8 cellular contexts compared by ENCODE assay signal in the genomic region with DNA sequence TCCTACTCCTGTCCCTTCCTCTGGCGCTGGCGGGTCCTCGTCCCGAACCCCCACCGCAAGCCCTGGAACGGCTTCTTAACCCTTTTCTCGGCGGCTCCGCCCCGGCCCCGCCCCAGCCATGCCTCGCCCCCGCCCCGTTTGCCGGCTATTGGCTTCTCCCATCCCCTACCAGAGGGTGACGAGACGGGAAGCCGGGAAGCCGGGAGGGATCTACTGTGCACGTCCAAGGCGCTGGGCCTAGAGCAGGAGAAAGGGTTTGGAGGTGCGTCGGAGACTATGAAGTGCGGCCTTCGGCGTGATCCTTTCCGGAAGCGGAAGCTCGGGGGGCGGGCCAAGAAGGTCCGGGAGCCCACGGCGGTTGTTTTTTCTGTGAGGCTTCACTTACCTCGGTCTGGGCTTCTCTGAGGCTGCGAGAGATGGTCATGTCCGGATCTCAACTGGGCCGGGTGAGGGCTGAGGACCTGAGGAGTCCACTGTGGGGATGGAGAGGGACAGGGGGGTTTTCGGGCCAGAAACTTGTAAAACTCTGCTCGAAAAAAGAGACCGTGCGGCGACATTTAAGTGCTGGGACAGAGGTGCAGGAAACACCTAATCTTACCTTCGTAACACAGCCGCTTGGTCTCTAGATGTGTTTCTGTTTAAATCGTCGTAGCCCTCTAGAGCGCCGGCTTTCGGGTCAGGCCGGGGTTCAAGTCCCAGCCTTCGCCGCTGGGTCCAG.
A peak's percentile ranks its signal among the peaks of the same experiment; 100 is the strongest.
DNase-seq lines count a peak whose midpoint lies in the region; TF ChIP-seq lines count a peak whose summit lies in the region.

No MANE protein-coding gene starts in this region.

- TF ChIP-seq CTCF in WERI-Rb-1 (IDR thresholded peaks at IDR 0.05; ENCODE audit: low read depth, low read length): no peak
- TF ChIP-seq CTCF in cardiac fibroblast (IDR thresholded peaks at IDR 0.05; ENCODE audit: low read depth, low read length): no peak

- H3K36me3 ChIP-seq in WERI-Rb-1: no peaks in the 10 kb centered on the region

- no peaks in the 10 kb centered on the region for H3K9me3 ChIP-seq in WERI-Rb-1 (ENCODE audit: severe bottlenecking)

- CTCF ChIA-PET in HEK293T (lab: Yijun Ruan, JAX): interaction anchor here (0.6 kb wide), 1 partner anchor 144 kb away, joined by 3 read pairs; no protein-coding TSS in a partner anchor

- H3K27me3 ChIP-seq in WERI-Rb-1 (ENCODE audit: insufficient read depth, low read depth, severe bottlenecking): no peaks in the 10 kb centered on the region

- DNase-seq in DMS79 treated with DMSO at 0.1 percent for 48 hours (lab: John Stamatoyannopoulos, UW): peak; percentile 88
- peak; percentile 85 for DNase-seq in HEK293T (ENCODE audit: extremely low spot score)
- DNase-seq in NCI-H2029 treated with DMSO at 0.1 percent for 48 hours (lab: John Stamatoyannopoulos, UW): peak; percentile 6
- DNase-seq in WERI-Rb-1: peak; percentile 88
- DNase-seq in cardiac fibroblast (ENCODE audit: low read depth in 2 of 2): peak; percentile 81 to 82
- DNase-seq in inferior parietal cortex (ENCODE audit: extremely low spot score): peak; percentile 79
- peak; percentile 74 for DNase-seq in stimulated activated CD4-positive, alpha-beta T cell treated with anti-CD3 and anti-CD28 coated beads, Interleukin-12 subunit alpha, Interleukin-12 subunit beta, amount 100 ng/mL, for 4 hours
- no peak for DNase-seq in NCI-H1105 treated with DMSO at 0.1 percent for 48 hours (lab: John Stamatoyannopoulos, UW)

- POLR2A ChIA-PET in HEK293T (lab: Yijun Ruan, JAX): interaction anchor here (1.0 to 1.1 kb wide), 2 partner anchors 43 to 88 kb away, joined by 3 read pairs; no protein-coding TSS in a partner anchor

- peak overlapping the region; percentile 84 for H3K4me3 ChIP-seq in WERI-Rb-1 (ENCODE audit: low read depth, low read length)
- H3K4me3 ChIP-seq in cardiac fibroblast (replicated peaks in 1 of 2; ENCODE audit: low read depth in 2 of 2, low read length in 2 of 2): peak overlapping the region; percentile 52 to 59

- peak overlapping the region; percentile 44; the same call in 1 of the 2 replicates for H3K27ac ChIP-seq in WERI-Rb-1

TF ChIP-seq in HEK293T, 16 proteins besides CTCF, POLR2A, EP300 and RAD21:
- peak; percentile 84 for TF ChIP-seq L3MBTL2 (conservative IDR thresholded peaks at IDR 0.05)
- TF ChIP-seq LEF1 (IDR thresholded peaks at IDR 0.05; ENCODE audit: borderline replicate concordance): no peak
- TF ChIP-seq, protein P1, sequence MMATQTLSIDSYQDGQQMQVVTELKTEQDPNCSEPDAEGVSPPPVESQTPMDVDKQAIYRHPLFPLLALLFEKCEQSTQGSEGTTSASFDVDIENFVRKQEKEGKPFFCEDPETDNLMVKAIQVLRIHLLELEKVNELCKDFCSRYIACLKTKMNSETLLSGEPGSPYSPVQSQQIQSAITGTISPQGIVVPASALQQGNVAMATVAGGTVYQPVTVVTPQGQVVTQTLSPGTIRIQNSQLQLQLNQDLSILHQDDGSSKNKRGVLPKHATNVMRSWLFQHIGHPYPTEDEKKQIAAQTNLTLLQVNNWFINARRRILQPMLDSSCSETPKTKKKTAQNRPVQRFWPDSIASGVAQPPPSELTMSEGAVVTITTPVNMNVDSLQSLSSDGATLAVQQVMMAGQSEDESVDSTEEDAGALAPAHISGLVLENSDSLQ (IDR thresholded peaks at IDR 0.05): 0 out of 2 replicates have a peak, but pooled peaks have one; percentile 8
- no peak for TF ChIP-seq CTBP1 (IDR thresholded peaks at IDR 0.05; ENCODE audit: borderline replicate concordance)
